ENCODE assay signal across 11 cellular contexts in the genomic region with DNA sequence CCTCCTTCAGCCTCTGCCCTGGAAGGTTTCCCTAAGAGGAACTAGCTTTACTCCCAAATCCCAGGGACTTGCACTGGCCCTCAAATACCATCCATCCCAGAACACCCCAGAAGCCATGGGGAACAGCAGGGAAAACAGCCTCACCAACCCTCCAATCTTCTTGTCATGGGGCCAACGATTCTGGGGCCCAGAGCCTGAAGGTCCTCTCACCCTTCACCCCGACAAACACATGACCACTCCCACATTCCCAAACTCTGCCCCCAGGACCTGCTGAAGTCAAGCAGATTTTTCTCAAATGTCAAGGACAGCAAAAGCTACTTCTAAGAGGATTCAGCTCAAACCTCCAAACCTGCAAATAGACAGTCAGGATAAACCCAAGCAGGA.
DNase-seq lines count a peak whose midpoint lies in the region; ATAC-seq and TF ChIP-seq lines count a peak whose summit lies in the region.
"Had no signal": no experiment of that assay in that cellular context is flagged by ENCODE, and none has a peak within 500 bp of the region (broad histone marks: within the 10 kb centered on the region; RNA-seq: fewer than 3 reads in every experiment).

No MANE protein-coding gene starts in this region.

- H3K4me3 Mint-ChIP-seq in neural progenitor cell = no peak overlapping the region
- peak overlapping the region; percentile 37 for H3K4me3 Mint-ChIP-seq in type B pancreatic cell
- H3K4me3 Mint-ChIP-seq: IgD-negative memory B cell had no signal

- H3K27me3 ChIP-seq in esophagus muscularis mucosa = no peaks in the 10 kb centered on the region
- H3K27me3 ChIP-seq in neural progenitor cell = no peaks in the 10 kb centered on the region

- H3K27me3 Mint-ChIP-seq in neural progenitor cell (ENCODE audit: insufficient read depth, low read depth) (peaks cover 20% of the 10 kb centered on the region), type B pancreatic cell (no peaks in the 10 kb centered on the region)
- H3K27me3 Mint-ChIP-seq: IgD-negative memory B cell had no signal

- H3K4me1 ChIP-seq in esophagus muscularis mucosa (peaks cover 59 to 76% (median 71%) of the 10 kb centered on the region in 4 donors), neural progenitor cell (peaks cover 35% of the 10 kb centered on the region)

- H3F3A ChIP-seq in neural progenitor cell (ENCODE audit: low read depth) = peaks cover 20% of the 10 kb centered on the region

- H2AFZ ChIP-seq in neural progenitor cell (replicated peaks) = no peak overlapping the region

- H3K9ac ChIP-seq in SK-N-MC (ENCODE audit: insufficient read length) = no peak overlapping the region
- H3K9ac ChIP-seq in neural progenitor cell = no peak overlapping the region

- intact Hi-C loops in esophagus muscularis mucosa (cut with DNase I) = no loop called here

- no peak overlapping the region for H3K4me2 ChIP-seq in neural progenitor cell

- TF ChIP-seq CTCF in esophagus muscularis mucosa (IDR thresholded peaks at IDR 0.05) = no peak
- no peak for TF ChIP-seq CTCF in neural progenitor cell (IDR thresholded peaks at IDR 0.05)
- no peak for TF ChIP-seq CTCF in type B pancreatic cell (conservative IDR thresholded peaks at IDR 0.05)
- TF ChIP-seq CTCF in omental fat pad (IDR thresholded peaks at IDR 0.05) = no peak

- DNase-seq in SK-N-MC (ENCODE audit: low read depth, low spot score) (no peak), esophagus muscularis mucosa (ENCODE audit: extremely low spot score) (no peak), neural progenitor cell (ENCODE audit: low spot score) (no peak), type B pancreatic cell (ENCODE audit: extremely low spot score, unreplicated experiment) (no peak), HCEC 1CT (no peak), omental fat pad (ENCODE audit: low spot score) (no peak)
- DNase-seq: DMS79, NCI-H2081 treated with DMSO at 0.1 percent for 48 hours, OCI-M1 had no signal

- H3K4me3 ChIP-seq in SK-N-MC (0 out of 2 replicates have a peak overlapping the region, but pooled peaks have one; percentile 4), esophagus muscularis mucosa (no peak overlapping the region), neural progenitor cell (no peak overlapping the region)

- 56% methylated on average over 2 of the region's 2 CpGs for WGBS in esophagus muscularis mucosa

- H3K27ac ChIP-seq in SK-N-MC = peak overlapping the region; percentile 70
- H3K27ac ChIP-seq in esophagus muscularis mucosa (replicated peaks in 1 of 4) = peak overlapping the region; percentile 88 to 95 (median 91)
- H3K27ac ChIP-seq in neural progenitor cell = peak overlapping the region; percentile 77

- H3K4me1 Mint-ChIP-seq in neural progenitor cell = peaks cover 57% of the 10 kb centered on the region
- H3K4me1 Mint-ChIP-seq in type B pancreatic cell (ENCODE audit: unreplicated experiment) = peaks cover 51% of the 10 kb centered on the region

- no peaks in the 10 kb centered on the region for H4K20me1 ChIP-seq in neural progenitor cell (ENCODE audit: low read depth)

- H3K9me3 Mint-ChIP-seq in neural progenitor cell = no peaks in the 10 kb centered on the region
- no peaks in the 10 kb centered on the region for H3K9me3 Mint-ChIP-seq in type B pancreatic cell

- no peak for TF ChIP-seq EP300 in esophagus muscularis mucosa (IDR thresholded peaks at IDR 0.05)

- H3K36me3 Mint-ChIP-seq in neural progenitor cell = no peaks in the 10 kb centered on the region
- no peaks in the 10 kb centered on the region for H3K36me3 Mint-ChIP-seq in type B pancreatic cell

- H3K79me2 ChIP-seq in neural progenitor cell (ENCODE audit: low read depth) = no peaks in the 10 kb centered on the region

- no peak for ATAC-seq in GM21529 (IDR thresholded peaks at IDR 0.05; ENCODE audit: unreplicated experiment)
- ATAC-seq in omental fat pad (ENCODE audit: low FRiP score) = no peak

- no peaks in the 10 kb centered on the region for H3K36me3 ChIP-seq in SK-N-MC (ENCODE audit: insufficient read depth, low read length)
- H3K36me3 ChIP-seq in esophagus muscularis mucosa = no peaks in the 10 kb centered on the region
- H3K36me3 ChIP-seq in neural progenitor cell = no peaks in the 10 kb centered on the region

- no peaks in the 10 kb centered on the region for H3K9me3 ChIP-seq in SK-N-MC (ENCODE audit: low read depth, low read length)
- no peaks in the 10 kb centered on the region for H3K9me3 ChIP-seq in esophagus muscularis mucosa
- H3K9me3 ChIP-seq in neural progenitor cell (ENCODE audit: low read depth) = no peaks in the 10 kb centered on the region

- no peak for TF ChIP-seq POLR2A in esophagus muscularis mucosa (IDR thresholded peaks at IDR 0.05; ENCODE audit: low read depth)

- H3K27ac Mint-ChIP-seq in neural progenitor cell (peak overlapping the region; percentile 80), type B pancreatic cell (peak overlapping the region; percentile 79)
